In the genomic region with DNA sequence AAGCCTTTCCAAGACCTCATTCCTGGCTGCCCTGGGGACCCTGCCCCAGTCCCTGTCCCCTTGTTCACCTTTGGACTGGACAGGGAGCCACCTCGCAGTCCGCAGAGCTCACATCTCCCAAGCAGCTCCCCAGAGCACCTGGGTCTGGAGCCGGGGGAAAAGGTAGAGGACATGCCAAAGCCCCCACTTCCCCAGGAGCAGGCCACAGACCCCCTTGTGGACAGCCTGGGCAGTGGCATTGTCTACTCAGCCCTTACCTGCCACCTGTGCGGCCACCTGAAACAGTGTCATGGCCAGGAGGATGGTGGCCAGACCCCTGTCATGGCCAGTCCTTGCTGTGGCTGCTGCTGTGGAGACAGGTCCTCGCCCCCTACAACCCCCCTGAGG, we compare ENCODE assay signal across 14 cellular contexts. TPM values are rescaled to one million over a fixed set of nuclear protein-coding genes. Genes with fewer than 3 reads are reported as not detected.
DNase-seq lines count a peak whose midpoint lies in the region; ATAC-seq, FAIRE-seq and TF ChIP-seq lines count a peak whose summit lies in the region.
"Had no signal": no experiment of that assay in that cellular context is flagged by ENCODE, and none has a peak within 500 bp of the region (broad histone marks: within the 10 kb centered on the region; RNA-seq: fewer than 3 reads in every experiment).

No MANE protein-coding gene starts in this region.

- no peaks in the 10 kb centered on the region for H3K27me3 Mint-ChIP-seq in CD4-positive, alpha-beta T cell
- H3K27me3 Mint-ChIP-seq in GM23338 (ENCODE audit: insufficient read depth, low read depth, poor library complexity) = no peaks in the 10 kb centered on the region
- no peaks in the 10 kb centered on the region for H3K27me3 Mint-ChIP-seq in naive B cell

- H3K79me2 ChIP-seq in GM23338 (replicated peaks; ENCODE audit: insufficient read depth) = no peaks in the 10 kb centered on the region

- H3K4me1 ChIP-seq in GM23338 (ENCODE audit: insufficient read depth) = no peaks in the 10 kb centered on the region

- no peaks in the 10 kb centered on the region for H3K9me3 Mint-ChIP-seq in CD4-positive, alpha-beta T cell
- H3K9me3 Mint-ChIP-seq in GM23338 = no peaks in the 10 kb centered on the region; the same call in 2 of the 3 replicates
- peaks cover 0 to 2% (median 0%) of the 10 kb centered on the region in 7 donors for H3K9me3 Mint-ChIP-seq in naive B cell
- H3K9me3 Mint-ChIP-seq: brain had no signal

- H3K36me3 Mint-ChIP-seq in CD4-positive, alpha-beta T cell (ENCODE audit: low read depth) = peaks cover 59% of the 10 kb centered on the region
- peaks cover 28% of the 10 kb centered on the region for H3K36me3 Mint-ChIP-seq in GM23338 (ENCODE audit: low read depth)
- peaks cover 22 to 33% of the 10 kb centered on the region in 2 donors for H3K36me3 Mint-ChIP-seq in naive B cell

- H3F3A ChIP-seq in GM23338 (replicated peaks; ENCODE audit: low read depth) = no peaks in the 10 kb centered on the region

- H3K27ac ChIP-seq in CD4-positive, alpha-beta T cell (ENCODE audit: low read depth, low read length) = no peak overlapping the region
- no peak overlapping the region for H3K27ac ChIP-seq in GM23338 (ENCODE audit: low read depth)
- H3K27ac ChIP-seq: testis had no signal

- no peaks in the 10 kb centered on the region for H4K20me1 ChIP-seq in GM23338 (replicated peaks; ENCODE audit: insufficient read depth)

- H3K9me2 ChIP-seq in GM23338 (ENCODE audit: insufficient read depth) = no peaks in the 10 kb centered on the region

- H2AFZ ChIP-seq in GM23338 = no peak overlapping the region

- H3K9me3 ChIP-seq in CD4-positive, alpha-beta T cell (ENCODE audit: control insufficient read depth, low read length) = no peaks in the 10 kb centered on the region
- H3K9me3 ChIP-seq: mucosa of descending colon, testis had no signal

- intact Hi-C loops in CD4-positive, alpha-beta T cell (cut with DNase I, micrococcal nuclease) = no loop called here
- intact Hi-C loops in head of caudate nucleus (cut with DNase I) = no loop called here

- H3K27ac Mint-ChIP-seq in CD4-positive, alpha-beta T cell = peak overlapping the region; percentile 5
- H3K27ac Mint-ChIP-seq in GM23338 (no peak overlapping the region), naive B cell (peak overlapping the region in 5 of 6 donors; percentile 84 to 100 (median 93))
- H3K27ac Mint-ChIP-seq: brain had no signal

- H3K4me2 ChIP-seq in GM23338 = no peak overlapping the region

- peaks cover 50% of the 10 kb centered on the region for H3K4me1 Mint-ChIP-seq in CD4-positive, alpha-beta T cell (ENCODE audit: low read depth)
- H3K4me1 Mint-ChIP-seq in GM23338 = peaks cover 4% of the 10 kb centered on the region; the same call in 2 of the 3 replicates
- H3K4me1 Mint-ChIP-seq in naive B cell = peaks cover 28 to 69% (median 56%) of the 10 kb centered on the region in 3 donors
- H3K4me1 Mint-ChIP-seq: brain had no signal

- DNase-seq in CD4-positive, alpha-beta T cell = no peak
- no peak for DNase-seq in GM23338 (ENCODE audit: low spot score)
- no peak for DNase-seq in bronchial epithelial cell (ENCODE audit: low read depth)
- DNase-seq in naive B cell = no peak
- DNase-seq in head of caudate nucleus = no peak
- no peak for DNase-seq in anterior cingulate cortex (lab: John Stamatoyannopoulos, UW)
- DNase-seq in stimulated activated CD4-positive, alpha-beta T cell treated with anti-CD3 and anti-CD28 coated beads, Interleukin-12 subunit alpha, Interleukin-12 subunit beta, amount 100 ng/mL, for 4 hours = no peak
- DNase-seq: MG63, NCI-H524 treated with DMSO at 0.1 percent for 48 hours, occipital lobe had no signal

- POLR2A ChIA-PET in CD4-positive, alpha-beta T cell (lab: Charles Lee) = no interaction called here

- H3K4me3 Mint-ChIP-seq in CD4-positive, alpha-beta T cell = no peak overlapping the region
- H3K4me3 Mint-ChIP-seq in GM23338 (no peak overlapping the region), naive B cell (peak overlapping the region in 3 of 8 donors; percentile 15 to 33 (median 32))
- H3K4me3 Mint-ChIP-seq: brain had no signal

- TF ChIP-seq CTCF in CD4-positive, alpha-beta T cell (IDR thresholded peaks at IDR 0.05) = no peak
- peak; percentile 11 to 29; a peak in 1 of 4 replicates for TF ChIP-seq CTCF in GM23338 (conservative IDR thresholded peaks at IDR 0.05; ENCODE audit: low read depth in 2 of 2)
- peak; percentile 17 for TF ChIP-seq CTCF in bronchial epithelial cell (IDR thresholded peaks at IDR 0.05; ENCODE audit: insufficient read depth, low read length, severe bottlenecking)

- H3K36me3 ChIP-seq in GM23338 (ENCODE audit: insufficient read depth) = no peaks in the 10 kb centered on the region
- peaks cover 26% of the 10 kb centered on the region for H3K36me3 ChIP-seq in bronchial epithelial cell (ENCODE audit: control insufficient read depth, insufficient read depth, low read length)

- no peak for FAIRE-seq in bronchial epithelial cell (lab: Jason Lieb, UNC)

- H3K4me3 ChIP-seq in GM23338 (no peak overlapping the region), bronchial epithelial cell (ENCODE audit: low read depth, low read length) (no peak overlapping the region)
- H3K4me3 ChIP-seq: MG63, mucosa of descending colon, testis had no signal

- CTCF ChIA-PET in CD4-positive, alpha-beta T cell (lab: Charles Lee) = no interaction called here

- no peak for ATAC-seq in CD4-positive, alpha-beta T cell (ENCODE audit: poor library complexity)
- ATAC-seq in GM23338 (no peak), naive B cell (ENCODE audit: low read depth in 2 of 2) (no peak)
- ATAC-seq: sciatic nerve had no signal

- H3K27me3 ChIP-seq in CD4-positive, alpha-beta T cell (ENCODE audit: control insufficient read depth, insufficient read depth, low read length) = no peaks in the 10 kb centered on the region
- H3K27me3 ChIP-seq in GM23338 (ENCODE audit: insufficient read depth) (no peaks in the 10 kb centered on the region), bronchial epithelial cell (ENCODE audit: control insufficient read depth, insufficient read depth, low read length) (no peaks in the 10 kb centered on the region)
- H3K27me3 ChIP-seq: testis had no signal

TF ChIP-seq in GM23338, 12 proteins besides CTCF, POLR2A, EP300 and RAD21 (continues in another document):
- no peak for TF ChIP-seq POLR2AphosphoS5 (IDR thresholded peaks at IDR 0.05; ENCODE audit: low read depth)
- no peak for TF ChIP-seq ZNF114 (CRISPR knock-in tag; IDR thresholded peaks at IDR 0.05)
- no peak for TF ChIP-seq ZNF331 (CRISPR knock-in tag; IDR thresholded peaks at IDR 0.05; ENCODE audit: low read depth)
- no peak for TF ChIP-seq NANOG (IDR thresholded peaks at IDR 0.05; ENCODE audit: borderline replicate concordance)
- no peak for TF ChIP-seq JUNB (IDR thresholded peaks at IDR 0.05; ENCODE audit: unreplicated experiment)

RNA-seq across cellular contexts. Expression of a gene that starts 38.7 kb away (rescaled TPM):
- 10 to 100 TPM; 34.5 to 34.8 TPM for total RNA-seq in CD4-positive, alpha-beta T cell
- 2.6 TPM in 2 replicates for total RNA-seq in GM23338 (2014; rRNA removed; shearing (Covaris generic))
- polyA plus RNA-seq in GM23338 (2016; fragmentation: Nextera tagmentation; extraction: Ambion mirVana) (0.42 and 0.83 TPM in 2 replicates), naive B cell (ENCODE audit: low read depth in 6 of 6) (100 to 1,000 TPM in 1 of 6 donors, 10 to 100 TPM in 5; 47.9 to 118 (median 74.5) TPM)
- not detected in 2 replicates for total RNA-seq in bronchial epithelial cell
- total RNA-seq: occipital lobe had no signal

RNA-seq across cellular contexts. Expression of a gene that starts 49.5 kb away (rescaled TPM):
- total RNA-seq in CD4-positive, alpha-beta T cell = 100 to 1,000 TPM; 145 to 147 TPM
- total RNA-seq in GM23338 (2014; rRNA removed; shearing (Covaris generic)) = 16.9 and 17.6 TPM in 2 replicates
- polyA plus RNA-seq in GM23338 (2016; fragmentation: Nextera tagmentation; extraction: Ambion mirVana) = 5.6 and 6.4 TPM in 2 replicates
- total RNA-seq in bronchial epithelial cell = 25.8 and 32.9 TPM in 2 replicates
- 1,000 to 10,000 TPM in 1 of 6 donors, 100 to 1,000 TPM in 5; 355 to 1,202 (median 525) TPM for polyA plus RNA-seq in naive B cell (ENCODE audit: low read depth in 6 of 6)
